ENCODE assay signal across 10 cellular contexts in the genomic region with DNA sequence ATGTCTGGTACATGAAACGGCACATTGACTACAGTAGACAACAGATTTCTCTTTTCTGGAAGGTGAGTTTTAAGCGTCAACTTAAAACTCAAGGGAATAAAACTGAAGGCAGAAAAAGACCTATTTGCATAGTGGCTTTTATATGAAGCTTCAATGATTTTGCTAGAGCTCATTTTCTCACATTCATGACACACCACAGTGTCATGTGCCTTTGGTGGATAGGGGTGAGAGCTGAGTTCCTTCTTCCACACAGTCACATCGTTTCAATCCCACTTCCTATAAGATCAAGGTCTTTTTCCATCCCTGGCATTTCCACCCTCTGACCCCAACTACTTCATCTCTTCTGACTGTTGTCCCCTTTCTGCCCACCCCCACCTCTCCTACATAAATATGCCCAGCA. TPM values are rescaled to one million over a fixed set of nuclear protein-coding genes. Genes with fewer than 3 reads are reported as not detected.
DNase-seq lines count a peak whose midpoint lies in the region; ATAC-seq lines count a peak whose summit lies in the region.
"Had no signal": no experiment of that assay in that cellular context is flagged by ENCODE, and none has a peak within 500 bp of the region (broad histone marks: within the 10 kb centered on the region; RNA-seq: fewer than 3 reads in every experiment).

No MANE protein-coding gene starts in this region.

- H3K9me3 Mint-ChIP-seq in activated T-cell treated with anti-CD3 and anti-CD28 coated beads, Interleukin-2, amount 50 U/mL, for 4 hours: no peaks in the 10 kb centered on the region
- no peaks in the 10 kb centered on the region for H3K9me3 Mint-ChIP-seq in stimulated activated effector memory CD8-positive, alpha-beta T cell treated with anti-CD3 and anti-CD28 coated beads, Interleukin-12 subunit alpha, Interleukin-12 subunit beta, amount 100 ng/mL, for 72 hours

- H3K36me3 Mint-ChIP-seq in activated T-cell treated with anti-CD3 and anti-CD28 coated beads, Interleukin-2, amount 50 U/mL, for 4 hours (ENCODE audit: insufficient read depth): peaks cover 39% of the 10 kb centered on the region
- peaks cover 3% of the 10 kb centered on the region for H3K36me3 Mint-ChIP-seq in T-helper 17 cell (ENCODE audit: low read depth)
- peaks cover 94% of the 10 kb centered on the region for H3K36me3 Mint-ChIP-seq in stimulated activated effector memory CD8-positive, alpha-beta T cell treated with anti-CD3 and anti-CD28 coated beads, Interleukin-12 subunit alpha, Interleukin-12 subunit beta, amount 100 ng/mL, for 72 hours

- peak; percentile 15 to 16 for ATAC-seq in activated T-cell treated with anti-CD3 and anti-CD28 coated beads, Interleukin-2, amount 50 U/mL, for 4 hours
- ATAC-seq in HG02852 (IDR thresholded peaks at IDR 0.05; ENCODE audit: unreplicated experiment) (peak; percentile 37), T-helper 17 cell (no peak), GM18517 (IDR thresholded peaks at IDR 0.05; ENCODE audit: unreplicated experiment) (no peak)
- no peak for ATAC-seq in stimulated activated effector memory CD8-positive, alpha-beta T cell treated with anti-CD3 and anti-CD28 coated beads, Interleukin-12 subunit alpha, Interleukin-12 subunit beta, amount 100 ng/mL, for 72 hours

- DNase-seq in activated T-cell treated with anti-CD3 and anti-CD28 coated beads, Interleukin-2, amount 50 U/mL, for 4 hours: no peak
- DNase-seq in activated T-cell treated with anti-CD3 and anti-CD28 coated beads for 4 hours (no peak), T-helper 17 cell (no peak), SHP77 treated with DMSO at 0.1 percent for 48 hours (lab: John Stamatoyannopoulos, UW) (no peak), AML-193 (lab: John Stamatoyannopoulos, UW) (no peak)
- peak in 1 of 2 donors; percentile 49 for DNase-seq in stimulated activated effector memory CD8-positive, alpha-beta T cell treated with anti-CD3 and anti-CD28 coated beads, Interleukin-12 subunit alpha, Interleukin-12 subunit beta, amount 100 ng/mL, for 72 hours (ENCODE audit: low spot score in 2 of 2)
- DNase-seq: NCI-H1105 had no signal

- peak overlapping the region; percentile 2 for H3K27ac Mint-ChIP-seq in T-helper 17 cell
- peak overlapping the region; percentile 89 for H3K27ac Mint-ChIP-seq in stimulated activated effector memory CD8-positive, alpha-beta T cell treated with anti-CD3 and anti-CD28 coated beads, Interleukin-12 subunit alpha, Interleukin-12 subunit beta, amount 100 ng/mL, for 72 hours

- peaks cover 90% of the 10 kb centered on the region for H3K4me1 Mint-ChIP-seq in activated T-cell treated with anti-CD3 and anti-CD28 coated beads, Interleukin-2, amount 50 U/mL, for 4 hours (ENCODE audit: low read depth)
- H3K4me1 Mint-ChIP-seq in T-helper 17 cell: peaks cover 42% of the 10 kb centered on the region
- H3K4me1 Mint-ChIP-seq in stimulated activated effector memory CD8-positive, alpha-beta T cell treated with anti-CD3 and anti-CD28 coated beads, Interleukin-12 subunit alpha, Interleukin-12 subunit beta, amount 100 ng/mL, for 72 hours: peaks cover 89% of the 10 kb centered on the region

- no peaks in the 10 kb centered on the region for H3K27me3 Mint-ChIP-seq in activated T-cell treated with anti-CD3 and anti-CD28 coated beads, Interleukin-2, amount 50 U/mL, for 4 hours (ENCODE audit: low read depth)
- peaks cover 5% of the 10 kb centered on the region for H3K27me3 Mint-ChIP-seq in T-helper 17 cell

- no peaks in the 10 kb centered on the region for H3K9me3 ChIP-seq in T-helper 17 cell (ENCODE audit: control insufficient read depth, low read length, poor library complexity, severe bottlenecking)

- H3K4me3 Mint-ChIP-seq in activated T-cell treated with anti-CD3 and anti-CD28 coated beads, Interleukin-2, amount 50 U/mL, for 4 hours: peak overlapping the region; percentile 40
- H3K4me3 Mint-ChIP-seq in T-helper 17 cell: no peak overlapping the region
- H3K4me3 Mint-ChIP-seq in stimulated activated effector memory CD8-positive, alpha-beta T cell treated with anti-CD3 and anti-CD28 coated beads, Interleukin-12 subunit alpha, Interleukin-12 subunit beta, amount 100 ng/mL, for 72 hours: peak overlapping the region; percentile 57

RNA-seq across cellular contexts. Expression of a gene that starts 31.0 kb away (rescaled TPM):
- total RNA-seq in activated T-cell treated with anti-CD3 and anti-CD28 coated beads, Interleukin-2, amount 50 U/mL, for 4 hours: 10 to 100 TPM; 75.9 to 87.4 (median 81.2) TPM
- total RNA-seq in T-helper 17 cell: 1 to 10 TPM; 2.1 to 3.4 TPM
- total RNA-seq: myocyte had no signal

Comparison
In these comparisons a context has a peak if more than half of its experiments do, and no peak if none do; other contexts are left out.
1. ATAC-seq: peak in activated T-cell treated with anti-CD3 and anti-CD28 coated beads, Interleukin-2, amount 50 U/mL, for 4 hours (2 of 2) and HG02852 (single experiment); none in T-helper 17 cell (single experiment), stimulated activated effector memory CD8-positive, alpha-beta T cell treated with anti-CD3 and anti-CD28 coated beads, Interleukin-12 subunit alpha, Interleukin-12 subunit beta, amount 100 ng/mL, for 72 hours (single experiment) and GM18517 (single experiment).
2. RNA of a gene that starts 31.0 kb away (total RNA-seq): 75.9 to 87.4 TPM in activated T-cell treated with anti-CD3 and anti-CD28 coated beads, Interleukin-2, amount 50 U/mL, for 4 hours; 2.1 to 3.4 TPM in T-helper 17 cell; every median in the first group is over 10 times any median in the second.